1 cellular context compared by ENCODE assay signal in genomic region chr20:49268600-49269365, GRCh38.
TF ChIP-seq lines count a peak whose summit lies in the region.

No MANE protein-coding gene starts in this region.

TF ChIP-seq in K562, 482 proteins besides CTCF, POLR2A, EP300 and RAD21 (continued from another document):
- TF ChIP-seq THRA (IDR thresholded peaks at IDR 0.05): no peak
- TF ChIP-seq ARID1B (IDR thresholded peaks at IDR 0.05): no peak
- TF ChIP-seq RBM25 (IDR thresholded peaks at IDR 0.05; ENCODE audit: low read depth, low read length, severe bottlenecking): peak; percentile 75
- no peak for TF ChIP-seq ATF4 (CRISPR knock-in tag; IDR thresholded peaks at IDR 0.05)
- TF ChIP-seq ARID3A (IDR thresholded peaks at IDR 0.05; ENCODE audit: borderline replicate concordance, low read depth, low read length): no peak
- no peak for TF ChIP-seq NR1H2 (CRISPR knock-in tag; IDR thresholded peaks at IDR 0.05)
- TF ChIP-seq ARID4B (CRISPR knock-in tag; IDR thresholded peaks at IDR 0.05): no peak
- no peak for TF ChIP-seq SETDB1 (IDR thresholded peaks at IDR 0.05; ENCODE audit: low read length)
- no peak for TF ChIP-seq ZNF77 (CRISPR knock-in tag; IDR thresholded peaks at IDR 0.05)
- 0 out of 2 replicates have a peak, but pooled peaks have one; percentile 36 for TF ChIP-seq ADNP (tag; IDR thresholded peaks at IDR 0.05)
- TF ChIP-seq HMBOX1 (IDR thresholded peaks at IDR 0.05): no peak
- no peak for TF ChIP-seq SMARCE1 (IDR thresholded peaks at IDR 0.05)
- TF ChIP-seq VEZF1 (CRISPR knock-in tag; IDR thresholded peaks at IDR 0.05): no peak
- peak in 1 of 2 experiments; percentile 35; a peak in 1 of 4 replicates for TF ChIP-seq KDM1A (IDR thresholded peaks at IDR 0.05)
- no peak for TF ChIP-seq E2F4 (CRISPR knock-in tag; IDR thresholded peaks at IDR 0.05; ENCODE audit: low read depth)
- no peak for TF ChIP-seq CCNT2 (IDR thresholded peaks at IDR 0.05; ENCODE audit: borderline replicate concordance, extremely low read depth, insufficient read length, low read depth, low read length)
- no peak for TF ChIP-seq ZNF212 (CRISPR knock-in tag; IDR thresholded peaks at IDR 0.05)
- no peak for TF ChIP-seq GABPB2 (CRISPR knock-in tag; conservative IDR thresholded peaks at IDR 0.05)
- no peak for TF ChIP-seq ZC3H11A (IDR thresholded peaks at IDR 0.05; ENCODE audit: low read depth, low read length)
- no peak for TF ChIP-seq FOXP1 (CRISPR knock-in tag; IDR thresholded peaks at IDR 0.05)
- no peak for TF ChIP-seq CTBP1 (IDR thresholded peaks at IDR 0.05; ENCODE audit: borderline replicate concordance)
- no peak for TF ChIP-seq POLR2AphosphoS2 (IDR thresholded peaks at IDR 0.05; ENCODE audit: low read length)
- TF ChIP-seq ARHGAP35 (IDR thresholded peaks at IDR 0.05; ENCODE audit: partially characterized antibody): no peak
- TF ChIP-seq OTX1 (CRISPR knock-in tag; IDR thresholded peaks at IDR 0.05): no peak
- no peak for TF ChIP-seq TBL1XR1 (IDR thresholded peaks at IDR 0.05; ENCODE audit: low read length in 2 of 2)
- TF ChIP-seq ZNF586 (CRISPR knock-in tag; conservative IDR thresholded peaks at IDR 0.05): no peak
- no peak for TF ChIP-seq TAF9B (IDR thresholded peaks at IDR 0.05; ENCODE audit: partially characterized antibody)
- no peak for TF ChIP-seq E2F1 (CRISPR knock-in tag; IDR thresholded peaks at IDR 0.05)
- TF ChIP-seq AFF1 (IDR thresholded peaks at IDR 0.05; ENCODE audit: low read depth in 1 of 2, partially characterized antibody in 2 of 2): peak in 1 of 2 experiments; percentile 74
TF ChIP-seq in K562: peak in this region for 5.
